Comparison of ENCODE assay signal across 8 cellular contexts in genomic region chr13:32581177-32581786, GRCh38. TPM values are rescaled to one million over a fixed set of nuclear protein-coding genes. Genes with fewer than 3 reads are reported as not detected.
A peak's percentile ranks its signal among the peaks of the same experiment; 100 is the strongest.
DNase-seq lines count a peak whose midpoint lies in the region; ATAC-seq and TF ChIP-seq lines count a peak whose summit lies in the region.

No MANE protein-coding gene starts in this region.

- H3K27ac ChIP-seq in SK-N-SH (ENCODE audit: low read depth in 2 of 2, low read length in 1 of 2): no peak overlapping the region
- H3K27ac ChIP-seq in OCI-LY3 (ENCODE audit: low read length): no peak overlapping the region
- H3K27ac ChIP-seq in spleen: no peak overlapping the region

- H2AFZ ChIP-seq in SK-N-SH (ENCODE audit: low read depth) (no peak overlapping the region), OCI-LY3 (ENCODE audit: low read depth, low read length) (no peak overlapping the region)

- H3K27me3 ChIP-seq in SK-N-SH (ENCODE audit: insufficient read depth): no peaks in the 10 kb centered on the region
- peaks cover 5% of the 10 kb centered on the region; the same call in 1 of the 2 replicates for H3K27me3 ChIP-seq in OCI-LY3 (ENCODE audit: low read depth, low read length)
- no peaks in the 10 kb centered on the region for H3K27me3 ChIP-seq in spleen (replicated peaks in 1 of 7)

- H4K20me1 ChIP-seq in SK-N-SH (ENCODE audit: insufficient read depth) (no peaks in the 10 kb centered on the region), OCI-LY3 (ENCODE audit: insufficient read depth, low read length) (no peaks in the 10 kb centered on the region)

- WGBS in SK-N-SH (ENCODE audit: low lambda C conversion rate): 49% methylated on average over 3 of the region's 3 CpGs
- WGBS in spleen, 5 donors: 52 to 67% (median 55%) methylated on average over 3 of the region's 3 CpGs

- no peak for ATAC-seq in SK-N-SH treated with all-trans-retinoic acid at 6 μM for 48 hours

- H3F3A ChIP-seq in SK-N-SH (replicated peaks; ENCODE audit: insufficient read depth): no peaks in the 10 kb centered on the region

- no peak overlapping the region for H3K4me2 ChIP-seq in SK-N-SH
- H3K4me2 ChIP-seq in OCI-LY3 (ENCODE audit: low read length): no peak overlapping the region

- TF ChIP-seq EP300 in SK-N-SH (IDR thresholded peaks at IDR 0.05; ENCODE audit: borderline replicate concordance in 1 of 2, low read depth in 1 of 2, low read length in 1 of 2): no peak

- H3K36me3 ChIP-seq in SK-N-SH (replicated peaks in 1 of 2; ENCODE audit: control insufficient read depth in 1 of 2, insufficient read depth in 2 of 2, low read length in 1 of 2) (no peaks in the 10 kb centered on the region), OCI-LY3 (replicated peaks; ENCODE audit: low read depth, low read length) (no peaks in the 10 kb centered on the region), spleen (no peaks in the 10 kb centered on the region)

- no peaks in the 10 kb centered on the region for H3K9me2 ChIP-seq in SK-N-SH

- no peaks in the 10 kb centered on the region for H3K9me3 ChIP-seq in SK-N-SH
- no peaks in the 10 kb centered on the region for H3K9me3 ChIP-seq in OCI-LY3 (ENCODE audit: insufficient read depth, low read length)
- H3K9me3 ChIP-seq in spleen: peaks cover 0 to 26% (median 20%) of the 10 kb centered on the region in 8 donors

- intact Hi-C loops in spleen (cut with DNase I; ENCODE audit: low total_unique reads): loop anchor here (5.0 kb wide), 1 partner anchor 49 kb away; no protein-coding TSS in a partner anchor

- no peak for TF ChIP-seq POLR2A in spleen (IDR thresholded peaks at IDR 0.05)

- peaks cover 4% of the 10 kb centered on the region in 2 experiments; a peak in 3 of 4 replicates for H3K4me1 ChIP-seq in SK-N-SH (ENCODE audit: control insufficient read depth in 1 of 2, insufficient read depth in 2 of 2, low read depth in 1 of 2, low read length in 1 of 2)
- H3K4me1 ChIP-seq in OCI-LY3 (ENCODE audit: low read length): peaks cover 5% of the 10 kb centered on the region
- peaks cover 0 to 12% (median 7%) of the 10 kb centered on the region in 6 donors for H3K4me1 ChIP-seq in spleen

- POLR2A ChIA-PET in SK-N-SH (lab: Yijun Ruan, JAX): no interaction called here

- TF ChIP-seq CTCF in SK-N-SH (IDR thresholded peaks at IDR 0.05) (peak; percentile 79), OCI-LY3 (IDR thresholded peaks at IDR 0.05; ENCODE audit: low read depth, low read length) (peak; percentile 88), spleen (IDR thresholded peaks at IDR 0.05 in 8 of 11, conservative IDR thresholded peaks at IDR 0.05 in 3 of 11) (peak in 6 of 11 experiments; percentile 16 to 53 (median 38))

- H3K9ac ChIP-seq in SK-N-SH (no peak overlapping the region), OCI-LY3 (ENCODE audit: low read length) (no peak overlapping the region)

- H3K79me2 ChIP-seq in SK-N-SH (ENCODE audit: insufficient read depth) (no peaks in the 10 kb centered on the region), OCI-LY3 (ENCODE audit: low read length) (no peaks in the 10 kb centered on the region)

- DNase-seq in SK-N-SH: no peak
- peak; percentile 23 for DNase-seq in fibroblast of gingiva (ENCODE audit: low read depth)
- DNase-seq in spleen: no peak
- no peak for DNase-seq in activated gamma-delta T cell (lab: John Stamatoyannopoulos, UW)
- DNase-seq in ureter (ENCODE audit: low spot score): no peak
- DNase-seq in NCI-H524 treated with DMSO at 0.1 percent for 48 hours (lab: John Stamatoyannopoulos, UW): no peak

- peak; percentile 67 for TF ChIP-seq RAD21 in SK-N-SH (IDR thresholded peaks at IDR 0.05; ENCODE audit: low read length)

- H3K4me3 ChIP-seq in SK-N-SH (ENCODE audit: low read depth in 2 of 2, low read length in 1 of 2) (no peak overlapping the region), OCI-LY3 (ENCODE audit: low read length) (no peak overlapping the region), spleen (no peak overlapping the region)

- CTCF ChIA-PET in SK-N-SH (lab: Yijun Ruan, JAX): interaction anchor here (0.6 to 4.4 kb wide), 39 partner anchors 11 to 1142 kb away, joined by 3 to 46 read pairs (median 3); partner anchors contain the start of gene N4BP2L2

TF ChIP-seq in SK-N-SH, 30 proteins besides CTCF, POLR2A, EP300 and RAD21:
- TF ChIP-seq SMC3 (IDR thresholded peaks at IDR 0.05; ENCODE audit: low read depth, low read length): peak; percentile 55
- no peak for TF ChIP-seq RFX5 (IDR thresholded peaks at IDR 0.05; ENCODE audit: low read length)
TF ChIP-seq in SK-N-SH: peak in this region for 1.

TF ChIP-seq in SK-N-SH treated with all-trans-retinoic acid at 6 μM for 48 hours, 23 proteins besides CTCF, POLR2A, EP300 and RAD21:
- TF ChIP-seq TCF4 (CRISPR knock-in tag; IDR thresholded peaks at IDR 0.05; ENCODE audit: borderline replicate concordance) (no peak), RARB (CRISPR knock-in tag; IDR thresholded peaks at IDR 0.05) (no peak), ISL1 (CRISPR knock-in tag; IDR thresholded peaks at IDR 0.05) (no peak), ARNTL (CRISPR knock-in tag; IDR thresholded peaks at IDR 0.05; ENCODE audit: borderline replicate concordance, low read depth) (no peak), TOX (CRISPR knock-in tag; IDR thresholded peaks at IDR 0.05; ENCODE audit: borderline replicate concordance) (no peak), ZNF70 (CRISPR knock-in tag; IDR thresholded peaks at IDR 0.05) (no peak), TSHZ2 (CRISPR knock-in tag; IDR thresholded peaks at IDR 0.05) (no peak), GLIS3 (CRISPR knock-in tag; IDR thresholded peaks at IDR 0.05) (no peak), ZNF565 (CRISPR knock-in tag; conservative IDR thresholded peaks at IDR 0.05; ENCODE audit: low read depth) (no peak), ZFP3 (CRISPR knock-in tag; IDR thresholded peaks at IDR 0.05) (no peak), CREB5 (CRISPR knock-in tag; IDR thresholded peaks at IDR 0.05; ENCODE audit: low read depth) (no peak)

RNA-seq across cellular contexts. Expression of gene PDS5B, which starts 5.0 kb away (rescaled TPM):
- 3.7 and 3.8 TPM in 2 replicates for polyA plus RNA-seq in SK-N-SH (2012; rRNA removed)
- 4.6 and 5.5 TPM in 2 replicates for polyA plus RNA-seq in SK-N-SH (2012; cell fraction: cytosol; rRNA removed)
- 3.4 and 8.0 TPM in 2 replicates for polyA plus RNA-seq in SK-N-SH (2012; cell fraction: nucleus; rRNA removed)
- 10 to 100 TPM; 48.7 to 65.9 (median 55.7) TPM for total RNA-seq in spleen
- 1 to 10 TPM; 4.5 to 8.1 (median 6.1) TPM for polyA plus RNA-seq in spleen
- total RNA-seq in ureter: 53.3 TPM

RNA-seq across cellular contexts. Expression of gene N4BP2L2, which starts 42.7 kb away (rescaled TPM):
- 16.0 and 22.5 TPM in 2 replicates for polyA plus RNA-seq in SK-N-SH (2012; rRNA removed)
- 19.8 and 30.7 TPM in 2 replicates for polyA plus RNA-seq in SK-N-SH (2012; cell fraction: cytosol; rRNA removed)
- polyA plus RNA-seq in SK-N-SH (2012; cell fraction: nucleus; rRNA removed): 30.2 and 64.7 TPM in 2 replicates
- total RNA-seq in spleen: 100 to 1,000 TPM; 166 to 506 (median 198) TPM
- polyA plus RNA-seq in spleen: 10 to 100 TPM; 49.3 to 72.9 (median 70.3) TPM
- 245 TPM for total RNA-seq in ureter
